ENCODE assay signal across 8 cellular contexts in the genomic region with DNA sequence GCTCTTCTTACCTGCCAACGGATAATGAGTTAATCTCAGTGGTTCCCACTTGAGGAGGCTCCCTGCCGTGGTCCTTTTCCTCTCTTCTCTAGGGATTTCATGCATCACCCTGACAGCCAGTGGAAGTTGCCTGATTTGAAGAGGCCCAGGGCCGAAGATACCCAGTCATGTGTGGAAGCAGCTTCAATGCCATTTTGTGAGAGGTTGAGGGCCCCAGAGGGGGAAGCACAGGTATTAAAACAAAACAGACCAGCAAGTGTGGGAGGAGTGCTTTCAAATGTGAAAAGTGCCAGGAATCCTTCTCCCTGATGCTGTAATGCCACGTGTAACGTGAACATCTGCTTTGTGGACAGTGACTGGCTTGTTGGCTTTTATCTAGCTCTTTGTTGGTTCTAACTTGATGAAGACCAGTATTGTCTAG. TPM values are rescaled to one million over a fixed set of nuclear protein-coding genes. Genes with fewer than 3 reads are reported as not detected.
DNase-seq lines count a peak whose midpoint lies in the region; ATAC-seq and TF ChIP-seq lines count a peak whose summit lies in the region.

No MANE protein-coding gene starts in this region.

- no peaks in the 10 kb centered on the region for H3K36me3 ChIP-seq in MM.1S (replicated peaks; ENCODE audit: insufficient read depth, low read length)

- ATAC-seq in HG03442 (IDR thresholded peaks at IDR 0.05; ENCODE audit: unreplicated experiment) (no peak), HG02610 (IDR thresholded peaks at IDR 0.05; ENCODE audit: unreplicated experiment) (no peak), GM21528 (IDR thresholded peaks at IDR 0.05; ENCODE audit: low FRiP score, unreplicated experiment) (no peak)

- no peaks in the 10 kb centered on the region for H4K20me1 ChIP-seq in MM.1S (ENCODE audit: insufficient read depth, low read length)

- no peak overlapping the region for H3K9ac ChIP-seq in MM.1S (ENCODE audit: low read length)

- peak overlapping the region; percentile 98; the same call in 1 of the 2 replicates for H3K4me2 ChIP-seq in MM.1S (ENCODE audit: low read depth, low read length)

- H3K36me3 Mint-ChIP-seq in chondrocyte (ENCODE audit: low read depth) (no peaks in the 10 kb centered on the region), nephron progenitor cell (ENCODE audit: low read depth) (no peaks in the 10 kb centered on the region)

- H3K9me3 Mint-ChIP-seq in chondrocyte (ENCODE audit: low read depth) (no peaks in the 10 kb centered on the region), nephron progenitor cell (no peaks in the 10 kb centered on the region)

- no peaks in the 10 kb centered on the region for H3K27me3 ChIP-seq in MM.1S (replicated peaks; ENCODE audit: insufficient read depth, low read length)

- no peaks in the 10 kb centered on the region; the same call in 1 of the 2 replicates for H3K79me2 ChIP-seq in MM.1S (ENCODE audit: low read length)

- peaks cover 50% of the 10 kb centered on the region for H3K4me1 Mint-ChIP-seq in chondrocyte (ENCODE audit: low read depth)
- H3K4me1 Mint-ChIP-seq in nephron progenitor cell, result peaks cover 63% of the 10 kb centered on the region

- DNase-seq in AG09309 (ENCODE audit: low read depth) (no peak), MM.1S (no peak), chondrocyte (ENCODE audit: low spot score) (no peak), nephron progenitor cell (peak; percentile 8), NCI-H2227 treated with DMSO at 0.1 percent for 48 hours (lab: John Stamatoyannopoulos, UW) (no peak)

- no peak overlapping the region for H2AFZ ChIP-seq in MM.1S (ENCODE audit: low read length)

- H3K9me3 ChIP-seq in MM.1S (replicated peaks; ENCODE audit: insufficient read depth, low read length), result no peaks in the 10 kb centered on the region

- no peaks in the 10 kb centered on the region for H3K9me2 ChIP-seq in MM.1S (replicated peaks; ENCODE audit: insufficient read depth, low read length)

- H3K27me3 Mint-ChIP-seq in chondrocyte (ENCODE audit: low read depth), result no peaks in the 10 kb centered on the region
- peaks cover 23% of the 10 kb centered on the region for H3K27me3 Mint-ChIP-seq in nephron progenitor cell (ENCODE audit: low read depth, poor library complexity)

- no peak overlapping the region for H3K27ac Mint-ChIP-seq in chondrocyte (ENCODE audit: unreplicated experiment)
- peak overlapping the region; percentile 90 for H3K27ac Mint-ChIP-seq in nephron progenitor cell

- no peak overlapping the region for H3K27ac ChIP-seq in MM.1S (ENCODE audit: low read length)

- peaks cover 10% of the 10 kb centered on the region for H3K4me1 ChIP-seq in MM.1S (ENCODE audit: low read length)

- H3F3A ChIP-seq in MM.1S (ENCODE audit: insufficient read depth, low read length), result peaks cover 4% of the 10 kb centered on the region; the same call in 1 of the 2 replicates

- TF ChIP-seq CTCF in AG09309 (IDR thresholded peaks at IDR 0.05; ENCODE audit: control insufficient read depth, insufficient read depth, low read depth, low read length, missing control alignments) (no peak), MM.1S (IDR thresholded peaks at IDR 0.05; ENCODE audit: low read length) (no peak), chondrocyte (IDR thresholded peaks at IDR 0.05) (no peak), nephron progenitor cell (IDR thresholded peaks at IDR 0.05) (no peak)

- H3K4me3 Mint-ChIP-seq in chondrocyte (ENCODE audit: unreplicated experiment) (peak overlapping the region; percentile 91), nephron progenitor cell (peak overlapping the region; percentile 90)

- H3K4me3 ChIP-seq in AG09309 (ENCODE audit: control insufficient read depth, low read depth, low read length), result peak overlapping the region; percentile 93
- no peak overlapping the region for H3K4me3 ChIP-seq in MM.1S (ENCODE audit: low read length)

RNA-seq across cellular contexts. Expression of gene TCP11L2, which starts 1.5 kb away (rescaled TPM):
- total RNA-seq in chondrocyte, result 16.4 to 31.2 TPM (median 29.5 TPM) in 3 replicates

RNA-seq across cellular contexts. Expression of gene POLR3B, which starts 53.5 kb away (rescaled TPM):
- 9.6 to 14.5 TPM (median 10.7 TPM) in 3 replicates for total RNA-seq in chondrocyte

RNA-seq across cellular contexts. Expression of gene CKAP4, which starts 56.2 kb away (rescaled TPM):
- total RNA-seq in chondrocyte, result 329 to 348 TPM (median 333 TPM) in 3 replicates
